In the genomic region with DNA sequence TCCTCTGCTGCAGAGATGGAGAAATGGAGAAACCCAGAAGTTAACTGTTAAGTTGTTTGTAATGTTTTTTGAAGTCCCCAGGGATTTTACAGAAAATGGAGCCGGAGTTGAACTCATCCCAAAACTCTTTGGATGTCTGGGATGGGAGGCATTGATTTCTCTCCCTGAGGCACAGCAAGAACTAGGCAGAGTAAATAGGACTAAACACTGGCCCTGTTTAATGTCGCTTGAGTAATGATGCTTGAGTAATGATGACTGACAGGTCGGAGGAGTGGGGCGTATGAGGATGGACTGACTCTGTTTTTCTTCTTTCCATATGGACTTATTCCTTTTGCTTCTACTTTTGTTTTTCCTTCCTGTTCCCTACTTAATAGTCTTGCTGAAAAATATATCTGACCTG, we compare ENCODE assay signal across 2 cellular contexts.
A peak's percentile ranks its signal among the peaks of the same experiment; 100 is the strongest.
TF ChIP-seq lines count a peak whose summit lies in the region.

No MANE protein-coding gene starts in this region.

TF ChIP-seq in HEK293, 187 proteins besides CTCF, POLR2A, EP300 and RAD21 (continued from another document and continues in another):
- TF ChIP-seq, protein P1, sequence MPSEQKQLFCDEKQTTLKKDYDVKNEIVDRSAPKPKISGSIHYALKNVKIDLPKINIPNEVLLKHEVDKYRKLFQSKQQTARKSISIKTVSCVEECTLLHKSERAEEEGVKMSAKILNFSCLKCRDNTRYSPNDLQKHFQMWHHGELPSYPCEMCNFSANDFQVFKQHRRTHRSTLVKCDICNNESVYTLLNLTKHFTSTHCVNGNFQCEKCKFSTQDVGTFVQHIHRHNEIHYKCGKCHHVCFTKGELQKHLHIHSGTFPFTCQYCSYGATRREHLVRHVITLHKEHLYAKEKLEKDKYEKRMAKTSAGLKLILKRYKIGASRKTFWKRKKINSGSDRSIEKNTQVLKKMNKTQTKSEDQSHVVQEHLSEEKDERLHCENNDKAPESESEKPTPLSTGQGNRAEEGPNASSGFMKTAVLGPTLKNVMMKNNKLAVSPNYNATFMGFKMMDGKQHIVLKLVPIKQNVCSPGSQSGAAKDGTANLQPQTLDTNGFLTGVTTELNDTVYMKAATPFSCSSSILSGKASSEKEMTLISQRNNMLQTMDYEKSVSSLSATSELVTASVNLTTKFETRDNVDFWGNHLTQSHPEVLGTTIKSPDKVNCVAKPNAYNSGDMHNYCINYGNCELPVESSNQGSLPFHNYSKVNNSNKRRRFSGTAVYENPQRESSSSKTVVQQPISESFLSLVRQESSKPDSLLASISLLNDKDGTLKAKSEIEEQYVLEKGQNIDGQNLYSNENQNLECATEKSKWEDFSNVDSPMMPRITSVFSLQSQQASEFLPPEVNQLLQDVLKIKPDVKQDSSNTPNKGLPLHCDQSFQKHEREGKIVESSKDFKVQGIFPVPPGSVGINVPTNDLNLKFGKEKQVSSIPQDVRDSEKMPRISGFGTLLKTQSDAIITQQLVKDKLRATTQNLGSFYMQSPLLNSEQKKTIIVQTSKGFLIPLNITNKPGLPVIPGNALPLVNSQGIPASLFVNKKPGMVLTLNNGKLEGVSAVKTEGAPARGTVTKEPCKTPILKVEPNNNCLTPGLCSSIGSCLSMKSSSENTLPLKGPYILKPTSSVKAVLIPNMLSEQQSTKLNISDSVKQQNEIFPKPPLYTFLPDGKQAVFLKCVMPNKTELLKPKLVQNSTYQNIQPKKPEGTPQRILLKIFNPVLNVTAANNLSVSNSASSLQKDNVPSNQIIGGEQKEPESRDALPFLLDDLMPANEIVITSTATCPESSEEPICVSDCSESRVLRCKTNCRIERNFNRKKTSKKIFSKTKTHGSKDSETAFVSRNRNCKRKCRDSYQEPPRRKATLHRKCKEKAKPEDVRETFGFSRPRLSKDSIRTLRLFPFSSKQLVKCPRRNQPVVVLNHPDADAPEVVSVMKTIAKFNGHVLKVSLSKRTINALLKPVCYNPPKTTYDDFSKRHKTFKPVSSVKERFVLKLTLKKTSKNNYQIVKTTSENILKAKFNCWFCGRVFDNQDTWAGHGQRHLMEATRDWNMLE (tag by site-specific recombination; conservative IDR thresholded peaks at IDR 0.05; ENCODE audit: low read depth), result no peak
- TF ChIP-seq, protein P2, sequence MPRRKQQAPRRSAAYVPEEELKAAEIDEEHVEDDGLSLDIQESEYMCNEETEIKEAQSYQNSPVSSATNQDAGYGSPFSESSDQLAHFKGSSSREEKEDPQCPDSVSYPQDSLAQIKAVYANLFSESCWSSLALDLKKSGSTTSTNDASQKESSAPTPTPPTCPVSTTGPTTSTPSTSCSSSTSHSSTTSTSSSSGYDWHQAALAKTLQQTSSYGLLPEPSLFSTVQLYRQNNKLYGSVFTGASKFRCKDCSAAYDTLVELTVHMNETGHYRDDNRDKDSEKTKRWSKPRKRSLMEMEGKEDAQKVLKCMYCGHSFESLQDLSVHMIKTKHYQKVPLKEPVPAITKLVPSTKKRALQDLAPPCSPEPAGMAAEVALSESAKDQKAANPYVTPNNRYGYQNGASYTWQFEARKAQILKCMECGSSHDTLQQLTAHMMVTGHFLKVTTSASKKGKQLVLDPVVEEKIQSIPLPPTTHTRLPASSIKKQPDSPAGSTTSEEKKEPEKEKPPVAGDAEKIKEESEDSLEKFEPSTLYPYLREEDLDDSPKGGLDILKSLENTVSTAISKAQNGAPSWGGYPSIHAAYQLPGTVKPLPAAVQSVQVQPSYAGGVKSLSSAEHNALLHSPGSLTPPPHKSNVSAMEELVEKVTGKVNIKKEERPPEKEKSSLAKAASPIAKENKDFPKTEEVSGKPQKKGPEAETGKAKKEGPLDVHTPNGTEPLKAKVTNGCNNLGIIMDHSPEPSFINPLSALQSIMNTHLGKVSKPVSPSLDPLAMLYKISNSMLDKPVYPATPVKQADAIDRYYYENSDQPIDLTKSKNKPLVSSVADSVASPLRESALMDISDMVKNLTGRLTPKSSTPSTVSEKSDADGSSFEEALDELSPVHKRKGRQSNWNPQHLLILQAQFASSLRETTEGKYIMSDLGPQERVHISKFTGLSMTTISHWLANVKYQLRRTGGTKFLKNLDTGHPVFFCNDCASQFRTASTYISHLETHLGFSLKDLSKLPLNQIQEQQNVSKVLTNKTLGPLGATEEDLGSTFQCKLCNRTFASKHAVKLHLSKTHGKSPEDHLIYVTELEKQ (tag by site-specific recombination; IDR thresholded peaks at IDR 0.05; ENCODE audit: borderline replicate concordance), result peak; percentile 45; the same call in 1 of the 2 replicates
- TF ChIP-seq ZSCAN16 (tag by site-specific recombination; IDR thresholded peaks at IDR 0.05) (no peak), HIC1 (tag by site-specific recombination; IDR thresholded peaks at IDR 0.05) (no peak)
- TF ChIP-seq, protein P3, sequence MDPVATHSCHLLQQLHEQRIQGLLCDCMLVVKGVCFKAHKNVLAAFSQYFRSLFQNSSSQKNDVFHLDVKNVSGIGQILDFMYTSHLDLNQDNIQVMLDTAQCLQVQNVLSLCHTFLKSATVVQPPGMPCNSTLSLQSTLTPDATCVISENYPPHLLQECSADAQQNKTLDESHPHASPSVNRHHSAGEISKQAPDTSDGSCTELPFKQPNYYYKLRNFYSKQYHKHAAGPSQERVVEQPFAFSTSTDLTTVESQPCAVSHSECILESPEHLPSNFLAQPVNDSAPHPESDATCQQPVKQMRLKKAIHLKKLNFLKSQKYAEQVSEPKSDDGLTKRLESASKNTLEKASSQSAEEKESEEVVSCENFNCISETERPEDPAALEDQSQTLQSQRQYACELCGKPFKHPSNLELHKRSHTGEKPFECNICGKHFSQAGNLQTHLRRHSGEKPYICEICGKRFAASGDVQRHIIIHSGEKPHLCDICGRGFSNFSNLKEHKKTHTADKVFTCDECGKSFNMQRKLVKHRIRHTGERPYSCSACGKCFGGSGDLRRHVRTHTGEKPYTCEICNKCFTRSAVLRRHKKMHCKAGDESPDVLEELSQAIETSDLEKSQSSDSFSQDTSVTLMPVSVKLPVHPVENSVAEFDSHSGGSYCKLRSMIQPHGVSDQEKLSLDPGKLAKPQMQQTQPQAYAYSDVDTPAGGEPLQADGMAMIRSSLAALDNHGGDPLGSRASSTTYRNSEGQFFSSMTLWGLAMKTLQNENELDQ (tag by site-specific recombination; IDR thresholded peaks at IDR 0.05; ENCODE audit: low read depth), result no peak

TF ChIP-seq in K562, 482 proteins besides CTCF, POLR2A, EP300 and RAD21 (continued from another document):
- no peak for TF ChIP-seq ARID4B (CRISPR knock-in tag; IDR thresholded peaks at IDR 0.05)
- TF ChIP-seq DMBX1 (CRISPR knock-in tag; IDR thresholded peaks at IDR 0.05; ENCODE audit: borderline replicate concordance), result no peak
